ENCODE assay signal across 15 cellular contexts in genomic region chr18:49304746-49305145, GRCh38.
"Had no signal": no experiment of that assay in that cellular context is flagged by ENCODE, and none has a peak within 500 bp of the region (broad histone marks: within the 10 kb centered on the region; RNA-seq: fewer than 3 reads in every experiment).

No MANE protein-coding gene starts in this region.

- H3K9me3 ChIP-seq: body of pancreas, suprapubic skin, upper lobe of left lung had no signal

- H3K4me3 ChIP-seq: body of pancreas, spleen, suprapubic skin, upper lobe of left lung had no signal

- H3K36me3 ChIP-seq: upper lobe of left lung had no signal

- H3K27ac ChIP-seq: body of pancreas, spleen, suprapubic skin, upper lobe of left lung had no signal

- DNase-seq: activated CD4-positive, alpha-beta T cell treated with anti-CD3 and anti-CD28 coated beads, Interleukin-2, amount 50 U/mL, for 4 hours; activated T-cell treated with anti-CD3 and anti-CD28 coated beads, Interleukin-2, amount 50 U/mL, for 1 hour; amniotic stem cell; body of pancreas; endodermal cell; immature natural killer cell; mammary epithelial cell; spleen; stimulated activated CD4-positive, alpha-beta T cell treated with anti-CD3 and anti-CD28 coated beads, Interleukin-1b, Interleukin-23, amount 100 ng/mL, for 48 hours; stimulated activated naive CD8-positive, alpha-beta T cell treated with anti-CD3 and anti-CD28 coated beads, Interleukin-15, Interleukin-2, amounts not matched to agents 100 U/mL and 50 U/mL, for 24 hours; T-helper 17 cell; upper lobe of left lung had no signal

- H3K27me3 ChIP-seq: body of pancreas, spleen, suprapubic skin, upper lobe of left lung had no signal

- H3K4me1 ChIP-seq: body of pancreas, suprapubic skin, upper lobe of left lung had no signal

- ATAC-seq: activated naive CD4-positive, alpha-beta T cell treated with anti-CD3 and anti-CD28 coated beads, Interleukin-2, amount 50 U/mL, for 72 hours; body of pancreas; sciatic nerve; stimulated activated naive CD8-positive, alpha-beta T cell treated with anti-CD3 and anti-CD28 coated beads, Interleukin-15, Interleukin-2, amounts not matched to agents 100 U/mL and 50 U/mL, for 24 hours; T-helper 17 cell had no signal
